In the genomic region with DNA sequence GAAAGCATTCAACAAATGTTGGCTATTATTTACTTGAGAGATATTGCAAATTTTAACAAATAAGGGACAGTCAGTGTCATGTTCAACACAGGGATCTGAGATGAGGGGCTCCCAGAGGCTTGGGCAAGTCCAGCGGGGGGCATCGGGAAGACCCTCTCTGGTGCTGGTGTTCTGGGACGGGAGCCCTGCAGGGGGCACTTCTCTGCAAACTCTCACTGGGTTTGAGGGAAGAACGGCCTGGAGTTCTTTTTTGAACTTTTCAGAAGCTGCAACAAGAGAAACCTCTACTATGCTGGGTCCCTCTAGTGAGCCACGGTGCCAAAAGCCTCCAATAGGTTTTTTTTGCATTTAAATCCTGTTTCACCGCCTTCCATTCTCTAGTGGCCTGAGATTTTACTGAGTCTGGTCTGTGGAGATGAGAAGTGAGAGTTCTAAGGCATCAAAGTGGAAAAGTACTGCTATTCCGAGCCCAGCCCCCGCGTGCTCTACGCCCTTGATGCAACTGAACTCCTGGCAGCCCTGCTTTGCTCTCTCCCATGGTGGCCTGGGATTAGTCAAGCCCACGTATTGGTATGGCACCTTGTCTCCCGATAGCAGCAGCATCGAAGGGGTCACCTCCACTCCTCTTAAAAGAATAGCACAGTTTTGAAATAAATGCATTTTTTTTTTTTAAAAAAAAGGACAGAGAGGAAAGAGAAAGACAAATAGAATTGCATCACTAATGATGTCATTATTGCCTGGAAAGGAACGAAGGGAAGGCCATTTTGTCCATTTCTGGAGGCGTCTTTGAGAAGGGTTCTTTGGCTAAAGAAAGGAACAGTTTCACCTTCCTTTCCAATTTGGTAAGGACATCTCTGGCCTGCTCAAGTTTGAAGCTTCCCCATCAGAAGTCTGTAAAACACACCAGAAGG, we compare ENCODE assay signal across 1 cellular context.
A peak's percentile ranks its signal among the peaks of the same experiment; 100 is the strongest.
TF ChIP-seq lines count a peak whose summit lies in the region.

No MANE protein-coding gene starts in this region.

TF ChIP-seq in HEK293, 187 proteins besides CTCF, POLR2A, EP300 and RAD21 (continued from another document):
- TF ChIP-seq ATF2 (tag by site-specific recombination; IDR thresholded peaks at IDR 0.05; ENCODE audit: low read depth) = peak; percentile 48; the same call in 1 of the 2 replicates
- no peak for TF ChIP-seq SP2 (tag by site-specific recombination; IDR thresholded peaks at IDR 0.05)
- no peak for TF ChIP-seq ZNF76 (tag by site-specific recombination; IDR thresholded peaks at IDR 0.05; ENCODE audit: borderline replicate concordance, low read depth)
